In the genomic region with DNA sequence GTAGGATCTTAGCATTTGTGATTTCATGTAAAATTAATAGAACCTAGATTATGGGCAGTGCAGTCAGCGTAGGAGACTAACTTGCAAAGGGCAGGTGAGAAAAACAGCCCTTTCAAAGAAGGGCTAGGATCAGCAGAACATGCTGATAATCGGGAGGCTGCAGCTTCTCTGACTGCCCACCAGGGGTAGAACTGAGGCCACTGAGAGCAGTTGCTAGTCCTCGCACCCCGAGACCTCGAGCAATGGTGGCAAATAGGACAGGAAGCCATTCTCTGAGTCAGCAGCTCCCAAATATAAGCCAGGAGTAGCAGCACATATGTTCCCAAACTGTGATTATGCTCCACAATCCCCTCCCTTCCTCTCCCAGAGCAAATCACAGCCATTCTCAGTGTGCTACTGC, we compare ENCODE assay signal across 8 cellular contexts.
DNase-seq lines count a peak whose midpoint lies in the region; ATAC-seq and TF ChIP-seq lines count a peak whose summit lies in the region.

No MANE protein-coding gene starts in this region.

- H3K27ac Mint-ChIP-seq in CD8-positive, alpha-beta memory T cell: peak overlapping the region in 1 of 8 donors; percentile 75

- H3K4me1 ChIP-seq in OCI-LY1 (ENCODE audit: insufficient read depth, low read length, severe bottlenecking) (no peaks in the 10 kb centered on the region), vagina (no peaks in the 10 kb centered on the region)
- no peaks in the 10 kb centered on the region for H3K4me1 ChIP-seq in CD8-positive, alpha-beta memory T cell (ENCODE audit: insufficient read depth, low read length)

- no peak overlapping the region for H3K4me2 ChIP-seq in OCI-LY1 (ENCODE audit: low read length)

- H3K4me1 Mint-ChIP-seq in CD8-positive, alpha-beta memory T cell: no peaks in the 10 kb centered on the region

- POLR2A ChIA-PET in CD8-positive, alpha-beta memory T cell (lab: Charles Lee): no interaction called here

- peaks cover 5 to 8% of the 10 kb centered on the region in 2 donors for H3K27me3 Mint-ChIP-seq in CD8-positive, alpha-beta memory T cell

- no peak overlapping the region for H2AFZ ChIP-seq in OCI-LY1 (ENCODE audit: low read length)

- H3K9me3 ChIP-seq in OCI-LY1 (ENCODE audit: low read length) (no peaks in the 10 kb centered on the region), vagina (no peaks in the 10 kb centered on the region)
- H3K9me3 ChIP-seq in CD8-positive, alpha-beta memory T cell (ENCODE audit: low read length): no peaks in the 10 kb centered on the region

- no peaks in the 10 kb centered on the region for H3K36me3 Mint-ChIP-seq in CD8-positive, alpha-beta memory T cell

- peak; percentile 35 for DNase-seq in ACHN
- peak; percentile 18 for DNase-seq in foreskin melanocyte
- no peak for DNase-seq in coronary artery (ENCODE audit: low spot score)
- DNase-seq in CD8-positive, alpha-beta memory T cell: no peak
- DNase-seq in vagina (ENCODE audit: extremely low spot score in 2 of 2): no peak

- H3K9me3 Mint-ChIP-seq in CD8-positive, alpha-beta memory T cell: no peaks in the 10 kb centered on the region

- H3K4me3 ChIP-seq in OCI-LY1 (ENCODE audit: low read depth, low read length, poor library complexity, severe bottlenecking) (no peak overlapping the region), coronary artery (no peak overlapping the region), vagina (no peak overlapping the region)
- H3K4me3 ChIP-seq in CD8-positive, alpha-beta memory T cell (ENCODE audit: low read length): no peak overlapping the region

- CTCF ChIA-PET in CD8-positive, alpha-beta memory T cell (lab: Charles Lee): no interaction called here

- H3K36me3 ChIP-seq in OCI-LY1 (ENCODE audit: insufficient read depth, low read length) (no peaks in the 10 kb centered on the region), vagina (no peaks in the 10 kb centered on the region)
- no peaks in the 10 kb centered on the region for H3K36me3 ChIP-seq in CD8-positive, alpha-beta memory T cell (ENCODE audit: insufficient read depth, low read length)

- no peak for TF ChIP-seq POLR2A in vagina (IDR thresholded peaks at IDR 0.05)

- H4K20me1 ChIP-seq in OCI-LY1 (ENCODE audit: insufficient read depth, low read length): no peaks in the 10 kb centered on the region

- H3K9ac ChIP-seq in OCI-LY1 (ENCODE audit: low read length): no peak overlapping the region

- in situ Hi-C loops in ACHN (cut with HindIII; ENCODE audit: low pct_ligation_motif_present, low pct_unique_long_range_greater_than_20kb, low sequenced_read_pairs): no loop called here

- intact Hi-C loops in vagina (cut with DNase I): no loop called here

- H3K27ac ChIP-seq in OCI-LY1 (ENCODE audit: low read depth, low read length, poor library complexity, severe bottlenecking): no peak overlapping the region
- H3K27ac ChIP-seq in coronary artery: no peak overlapping the region
- H3K27ac ChIP-seq in CD8-positive, alpha-beta memory T cell (ENCODE audit: low read depth, low read length): no peak overlapping the region
- no peak overlapping the region for H3K27ac ChIP-seq in vagina

- no peaks in the 10 kb centered on the region for H3K79me2 ChIP-seq in OCI-LY1 (ENCODE audit: insufficient read depth, low read length)

- H3K4me3 Mint-ChIP-seq in CD8-positive, alpha-beta memory T cell: no peak overlapping the region

- H3F3A ChIP-seq in OCI-LY1 (ENCODE audit: insufficient read depth, low read length): no peaks in the 10 kb centered on the region

- H3K9me2 ChIP-seq in OCI-LY1 (ENCODE audit: low read depth, low read length): no peaks in the 10 kb centered on the region

- peak; percentile 52 for ATAC-seq in GM18861 (IDR thresholded peaks at IDR 0.05; ENCODE audit: unreplicated experiment)
- ATAC-seq in HG03432 (IDR thresholded peaks at IDR 0.05; ENCODE audit: unreplicated experiment): no peak

- peak; percentile 12; the same call in 1 of the 2 replicates for TF ChIP-seq CTCF in OCI-LY1 (IDR thresholded peaks at IDR 0.05; ENCODE audit: low read length)
- no peak for TF ChIP-seq CTCF in coronary artery (IDR thresholded peaks at IDR 0.05)
- TF ChIP-seq CTCF in vagina (IDR thresholded peaks at IDR 0.05): no peak

- no peaks in the 10 kb centered on the region for H3K27me3 ChIP-seq in OCI-LY1 (ENCODE audit: insufficient read depth, low read length)
- no peaks in the 10 kb centered on the region for H3K27me3 ChIP-seq in CD8-positive, alpha-beta memory T cell (ENCODE audit: insufficient read depth, low read length, poor library complexity, severe bottlenecking)
- no peaks in the 10 kb centered on the region for H3K27me3 ChIP-seq in vagina

Comparison
In these comparisons a context has a peak if more than half of its experiments do, and no peak if none do; other contexts are left out.
1. DNase-seq: peak in ACHN (single experiment) and foreskin melanocyte (single experiment); none in coronary artery (single experiment), CD8-positive, alpha-beta memory T cell (0 of 5) and vagina (0 of 2).